Comparison of ENCODE assay signal across 14 cellular contexts in genomic region chr7:94049615-94050014, GRCh38. TPM values are rescaled to one million over a fixed set of nuclear protein-coding genes. Genes with fewer than 3 reads are reported as not detected.
DNase-seq lines count a peak whose midpoint lies in the region; ATAC-seq, FAIRE-seq and TF ChIP-seq lines count a peak whose summit lies in the region.
"Had no signal": no experiment of that assay in that cellular context is flagged by ENCODE, and none has a peak within 500 bp of the region (broad histone marks: within the 10 kb centered on the region; RNA-seq: fewer than 3 reads in every experiment).

No MANE protein-coding gene starts in this region.

- TF ChIP-seq POLR2A in adrenal gland (IDR thresholded peaks at IDR 0.05) = no peak

- peak; percentile 22 for DNase-seq in GM23338 (ENCODE audit: low spot score)
- no peak for DNase-seq in keratinocyte (ENCODE audit: low read depth, low spot score)
- no peak for DNase-seq in islet precursor cell
- no peak for DNase-seq in NCI-H524 treated with DMSO at 0.1 percent for 48 hours (lab: John Stamatoyannopoulos, UW)
- DNase-seq in adrenal gland = no peak
- no peak for DNase-seq in T-cell
- DNase-seq: activated CD4-positive, CD25-positive, alpha-beta regulatory T cell; activated effector memory CD4-positive, alpha-beta T cell treated with Interleukin-2 at 50 U/mL for 16 hours; DMS 273 treated with DMSO at 0.1 percent for 48 hours; foreskin fibroblast; NCI-H1694 had no signal

- no peak overlapping the region for H3K27ac ChIP-seq in GM23338 (ENCODE audit: low read depth)
- H3K27ac ChIP-seq in keratinocyte (ENCODE audit: control insufficient read depth, insufficient read depth, low read length) = no peak overlapping the region
- H3K27ac ChIP-seq in adrenal gland = no peak overlapping the region

- H4K20me1 ChIP-seq in GM23338 (replicated peaks; ENCODE audit: insufficient read depth) (no peaks in the 10 kb centered on the region), keratinocyte (ENCODE audit: control insufficient read depth, extremely low read depth, insufficient read depth, low read length) (no peaks in the 10 kb centered on the region)

- H3K9me3 ChIP-seq in keratinocyte (ENCODE audit: control insufficient read depth, low read depth, low read length) (no peaks in the 10 kb centered on the region), adrenal gland (replicated peaks in 1 of 3) (no peaks in the 10 kb centered on the region)

- no peak for FAIRE-seq in keratinocyte (lab: Jason Lieb, UNC)

- peaks cover 35% of the 10 kb centered on the region for H3K4me1 ChIP-seq in GM23338 (ENCODE audit: insufficient read depth)
- H3K4me1 ChIP-seq in keratinocyte (ENCODE audit: control insufficient read depth, extremely low read depth, insufficient read depth, low read length) = no peaks in the 10 kb centered on the region
- no peaks in the 10 kb centered on the region for H3K4me1 ChIP-seq in adrenal gland (replicated peaks in 1 of 2)

- H3K79me2 ChIP-seq in GM23338 (replicated peaks; ENCODE audit: insufficient read depth) (no peaks in the 10 kb centered on the region), keratinocyte (ENCODE audit: control insufficient read depth, insufficient read depth, low read length) (no peaks in the 10 kb centered on the region)

- dilution Hi-C loops in keratinocyte (cut with MboI; ENCODE audit: extremely low pct_ligation_motif_present, low sequenced_read_pairs) = no loop called here

- POLR2A ChIA-PET in T-cell (lab: Charles Lee) = no interaction called here

- H2AFZ ChIP-seq in GM23338 (no peak overlapping the region), keratinocyte (ENCODE audit: control insufficient read depth, low read length) (peak overlapping the region; percentile 4)

- H3K27ac Mint-ChIP-seq in GM23338 = no peak overlapping the region
- no peak overlapping the region for H3K27ac Mint-ChIP-seq in T-cell
- H3K27ac Mint-ChIP-seq: progenitor cell of endocrine pancreas had no signal

- H3K4me3 ChIP-seq in GM23338 = no peak overlapping the region
- H3K4me3 ChIP-seq in keratinocyte (ENCODE audit: control insufficient read depth in 2 of 3, extremely low read depth in 1 of 3, insufficient read depth in 2 of 3, low read depth in 1 of 3, low read length in 3 of 3) = no peak overlapping the region
- no peak overlapping the region for H3K4me3 ChIP-seq in adrenal gland

- WGBS in adrenal gland, 4 donors = 67 to 70% (median 68%) methylated on average over 5 of the region's 5 CpGs

- H3K4me1 Mint-ChIP-seq in GM23338 (peaks cover 28% of the 10 kb centered on the region), T-cell (peaks cover 0 to 6% (median 3%) of the 10 kb centered on the region in 3 donors)

- TF ChIP-seq CTCF in GM23338 (conservative IDR thresholded peaks at IDR 0.05; ENCODE audit: low read depth in 2 of 2) = no peak
- no peak for TF ChIP-seq CTCF in keratinocyte (optimal IDR thresholded peaks at IDR 0.05 in 1 of 3, IDR thresholded peaks at IDR 0.05 in 1 of 3, conservative IDR thresholded peaks at IDR 0.05 in 1 of 3; ENCODE audit: extremely low read depth in 1 of 3, insufficient read depth in 2 of 3, low read length in 3 of 3)
- no peak for TF ChIP-seq CTCF in adrenal gland (IDR thresholded peaks at IDR 0.05)

- H3K4me3 Mint-ChIP-seq in GM23338 = no peak overlapping the region
- H3K4me3 Mint-ChIP-seq in T-cell = no peak overlapping the region

- intact Hi-C loops in adrenal gland (cut with DNase I) = no loop called here

- no peak overlapping the region for H3K9ac ChIP-seq in keratinocyte (ENCODE audit: control insufficient read depth, extremely low read depth, insufficient read depth, low read length)

- H3K9me3 Mint-ChIP-seq in GM23338 (no peaks in the 10 kb centered on the region), T-cell (no peaks in the 10 kb centered on the region)

- no peaks in the 10 kb centered on the region for H3F3A ChIP-seq in GM23338 (replicated peaks; ENCODE audit: low read depth)

- 0 out of 2 replicates have a peak, but pooled peaks cover 4% of the 10 kb centered on the region for H3K9me2 ChIP-seq in GM23338 (ENCODE audit: insufficient read depth)

- CTCF ChIA-PET in T-cell (lab: Charles Lee) = no interaction called here

- H3K27me3 ChIP-seq in GM23338 (ENCODE audit: insufficient read depth) (no peaks in the 10 kb centered on the region), keratinocyte (ENCODE audit: control insufficient read depth, extremely low read depth, insufficient read depth, low read length) (no peaks in the 10 kb centered on the region), adrenal gland (no peaks in the 10 kb centered on the region)

- no peaks in the 10 kb centered on the region for H3K9me1 ChIP-seq in keratinocyte (ENCODE audit: control insufficient read depth, extremely low read depth, insufficient read depth, low read length)

- H3K36me3 Mint-ChIP-seq in GM23338 (ENCODE audit: low read depth) = no peaks in the 10 kb centered on the region
- H3K36me3 Mint-ChIP-seq in T-cell = no peaks in the 10 kb centered on the region

- H3K36me3 ChIP-seq in GM23338 (ENCODE audit: insufficient read depth) (no peaks in the 10 kb centered on the region), keratinocyte (ENCODE audit: control insufficient read depth in 2 of 2, extremely low read depth in 1 of 2, insufficient read depth in 2 of 2, low read length in 2 of 2) (no peaks in the 10 kb centered on the region), adrenal gland (replicated peaks in 1 of 2) (no peaks in the 10 kb centered on the region)

- H3K4me2 ChIP-seq in GM23338 = peak overlapping the region; percentile 18; the same call in 1 of the 2 replicates
- peak overlapping the region; percentile 18 for H3K4me2 ChIP-seq in keratinocyte (ENCODE audit: control insufficient read depth, extremely low read depth, insufficient read depth, low read depth, low read length)

- ATAC-seq in GM18909 (IDR thresholded peaks at IDR 0.05; ENCODE audit: poor library complexity, unreplicated experiment) = peak; percentile 23
- peak; percentile 45; the same call in 2 of the 3 replicates for ATAC-seq in GM23338
- ATAC-seq in HG03460 (IDR thresholded peaks at IDR 0.05; ENCODE audit: unreplicated experiment) = peak; percentile 19
- ATAC-seq in T-cell (replicated peaks in 1 of 4) = no peak

- H3K27me3 Mint-ChIP-seq in GM23338 (ENCODE audit: insufficient read depth, low read depth, poor library complexity) = no peaks in the 10 kb centered on the region
- peaks cover 12 to 21% of the 10 kb centered on the region in 2 donors for H3K27me3 Mint-ChIP-seq in T-cell

TF ChIP-seq in GM23338, 12 proteins besides CTCF, POLR2A, EP300 and RAD21:
- no peak for TF ChIP-seq JUNB (IDR thresholded peaks at IDR 0.05; ENCODE audit: unreplicated experiment)

RNA-seq across cellular contexts. Expression of gene BET1, which starts 45.5 kb away (rescaled TPM):
- total RNA-seq in GM23338 (2014; rRNA removed; shearing (Covaris generic)) = 35.7 and 42.2 TPM in 2 replicates
- polyA plus RNA-seq in GM23338 (2016; fragmentation: Nextera tagmentation; extraction: Ambion mirVana) = 58.8 and 69.2 TPM in 2 replicates
- 17.4 to 38.1 TPM (median 21.0 TPM) in 3 replicates for polyA plus RNA-seq in keratinocyte
- polyA plus RNA-seq in keratinocyte (2011; ENCODE audit: low read depth) = 7.3 TPM
- 20.8 and 41.6 TPM in 2 replicates for polyA plus RNA-seq in keratinocyte (2011; cell fraction: cytosol; rRNA removed)
- polyA plus RNA-seq in keratinocyte (2011; cell fraction: nucleus; rRNA removed) = 17.2 and 23.9 TPM in 2 replicates
- polyA plus RNA-seq in keratinocyte (2012; ENCODE audit: low replicate concordance) = 16.2 and 19.7 TPM in 2 replicates
- 1.7 to 7.6 TPM (median 4.6 TPM) in 3 replicates for polyA minus RNA-seq in keratinocyte
- polyA minus RNA-seq in keratinocyte (2011; cell fraction: cytosol; rRNA and poly(A)+ RNA removed) = 12.7 TPM
- 6.1 and 7.3 TPM in 2 replicates for polyA minus RNA-seq in keratinocyte (2011; cell fraction: nucleus; rRNA and poly(A)+ RNA removed)
- 10 to 100 TPM; 18.6 to 41.2 (median 37.9) TPM for total RNA-seq in adrenal gland
- polyA plus RNA-seq in adrenal gland = 10 to 100 TPM; 36.4 to 91.3 (median 36.5) TPM
- total RNA-seq in T-cell = 10 to 100 TPM; 11.9 to 27.2 (median 25.4) TPM

Comparison
In these comparisons a context has a peak if more than half of its experiments do, and no peak if none do; other contexts are left out.
1. ATAC-seq: peak in GM18909 (single experiment), GM23338 (single experiment) and HG03460 (single experiment); none in T-cell (0 of 4).